In genomic region chr20:25076731-25077609, GRCh38 we compare ENCODE assay signal across 9 cellular contexts. TPM values are rescaled to one million over a fixed set of nuclear protein-coding genes. Genes with fewer than 3 reads are reported as not detected.
DNase-seq lines count a peak whose midpoint lies in the region; ATAC-seq, FAIRE-seq and TF ChIP-seq lines count a peak whose summit lies in the region.
"Had no signal": no experiment of that assay in that cellular context is flagged by ENCODE, and none has a peak within 500 bp of the region (broad histone marks: within the 10 kb centered on the region; RNA-seq: fewer than 3 reads in every experiment).

No MANE protein-coding gene starts in this region.

- no peak overlapping the region for H3K4me3 Mint-ChIP-seq in activated naive CD4-positive, alpha-beta T cell treated with anti-CD3 and anti-CD28 coated beads, Interleukin-2, amount 10 ng/mL, durations not matched to agents 7 days and 5 days

- H3K4me2 ChIP-seq in OCI-LY7 (ENCODE audit: low read length): no peak overlapping the region

- ATAC-seq in HG03457 (IDR thresholded peaks at IDR 0.05; ENCODE audit: unreplicated experiment): no peak

- peaks cover 77% of the 10 kb centered on the region for H3K27me3 ChIP-seq in HUES64 (ENCODE audit: insufficient read depth, low read length)
- H3K27me3 ChIP-seq in MG63: peaks cover 20% of the 10 kb centered on the region

- H3K79me2 ChIP-seq in OCI-LY7 (ENCODE audit: insufficient read depth, low read depth, low read length): no peaks in the 10 kb centered on the region

- no peaks in the 10 kb centered on the region for H3K9me2 ChIP-seq in OCI-LY7 (ENCODE audit: insufficient read depth, low read length)

- H3K27ac Mint-ChIP-seq in activated naive CD4-positive, alpha-beta T cell treated with anti-CD3 and anti-CD28 coated beads, Interleukin-2, amount 10 ng/mL, durations not matched to agents 7 days and 5 days: no peak overlapping the region
- H3K27ac Mint-ChIP-seq: IgD-negative memory B cell had no signal

- CTCF ChIA-PET in OCI-LY7 (lab: Charles Lee; ENCODE audit: unreplicated experiment): no interaction called here
- CTCF ChIA-PET in activated naive CD4-positive, alpha-beta T cell treated with anti-CD3 and anti-CD28 coated beads, Interleukin-2, amount 10 ng/mL, durations not matched to agents 7 days and 5 days (lab: Charles Lee): interaction anchor here (1.9 kb wide), 1 partner anchor 83 kb away, joined by 6 read pairs; no protein-coding TSS in a partner anchor

- H4K20me1 ChIP-seq in OCI-LY7 (ENCODE audit: insufficient read depth, low read length): no peaks in the 10 kb centered on the region

- no peaks in the 10 kb centered on the region for H3K4me1 ChIP-seq in HUES64 (ENCODE audit: insufficient read depth, low read length)
- no peaks in the 10 kb centered on the region for H3K4me1 ChIP-seq in OCI-LY7 (ENCODE audit: insufficient read depth, low read length, poor library complexity, severe bottlenecking)

- no TSS peak for BruUV-seq in OCI-LY7 (replicated peaks; lab: Mats Ljungman, UMichigan)

- no peaks in the 10 kb centered on the region for H3K36me3 Mint-ChIP-seq in activated naive CD4-positive, alpha-beta T cell treated with anti-CD3 and anti-CD28 coated beads, Interleukin-2, amount 10 ng/mL, durations not matched to agents 7 days and 5 days
- H3K36me3 Mint-ChIP-seq: IgD-negative memory B cell had no signal

- no peaks in the 10 kb centered on the region for H3K9me3 ChIP-seq in HUES64 (ENCODE audit: insufficient read depth, low read depth, low read length)
- H3K9me3 ChIP-seq in OCI-LY7 (ENCODE audit: low read length): no peaks in the 10 kb centered on the region
- no peaks in the 10 kb centered on the region for H3K9me3 ChIP-seq in MG63

- DNase-seq in D721Med (ENCODE audit: insufficient read length, low spot score): no peak
- DNase-seq in OCI-LY7 (ENCODE audit: low spot score): peak; percentile 21
- peak; percentile 14 for DNase-seq in epithelial cell of prostate (ENCODE audit: low read depth, low spot score)
- DNase-seq in posterior vena cava (ENCODE audit: low spot score): peak; percentile 56
- no peak for DNase-seq in activated naive CD4-positive, alpha-beta T cell treated with anti-CD3 and anti-CD28 coated beads, Interleukin-2, amount 10 ng/mL, durations not matched to agents 7 days and 5 days
- DNase-seq in MG63: no peak

- FAIRE-seq in D721Med (lab: Jason Lieb, UNC): no peak

- no peak overlapping the region for H2AFZ ChIP-seq in OCI-LY7 (ENCODE audit: low read length)

- intact Hi-C loops in OCI-LY7 (cut with micrococcal nuclease; ENCODE audit: unreplicated experiment) (no loop called here), posterior vena cava (cut with DNase I) (loop anchor here in 1 of 2 donors (5.0 kb wide), 1 partner anchor 100 kb away; no protein-coding TSS in a partner anchor)

- H3K27me3 Mint-ChIP-seq in activated naive CD4-positive, alpha-beta T cell treated with anti-CD3 and anti-CD28 coated beads, Interleukin-2, amount 10 ng/mL, durations not matched to agents 7 days and 5 days: peaks cover 91% of the 10 kb centered on the region

- H3K4me3 ChIP-seq in HUES64 (ENCODE audit: low read length) (peak overlapping the region; percentile 48), OCI-LY7 (ENCODE audit: low read depth, low read length, poor library complexity, severe bottlenecking) (no peak overlapping the region), MG63 (no peak overlapping the region)

- WGBS in HUES64: 38% methylated on average over 14 of the region's 14 CpGs

- H3K9ac ChIP-seq in HUES64 (ENCODE audit: low read depth, low read length): no peak overlapping the region

- TF ChIP-seq CTCF in D721Med (IDR thresholded peaks at IDR 0.05; ENCODE audit: insufficient read depth, missing control alignments): peak; percentile 35
- peak; percentile 50 for TF ChIP-seq CTCF in OCI-LY7 (conservative IDR thresholded peaks at IDR 0.05; ENCODE audit: low read length)

- peaks cover 5% of the 10 kb centered on the region for H3K4me1 Mint-ChIP-seq in activated naive CD4-positive, alpha-beta T cell treated with anti-CD3 and anti-CD28 coated beads, Interleukin-2, amount 10 ng/mL, durations not matched to agents 7 days and 5 days

- POLR2A ChIA-PET in OCI-LY7 (lab: Charles Lee): no interaction called here

- no peak overlapping the region for H3K27ac ChIP-seq in HUES64 (ENCODE audit: low read depth, low read length)
- H3K27ac ChIP-seq in OCI-LY7 (ENCODE audit: low read depth, low read length, poor library complexity, severe bottlenecking): no peak overlapping the region
- no peak overlapping the region for H3K27ac ChIP-seq in epithelial cell of prostate

- H3K9me3 Mint-ChIP-seq in activated naive CD4-positive, alpha-beta T cell treated with anti-CD3 and anti-CD28 coated beads, Interleukin-2, amount 10 ng/mL, durations not matched to agents 7 days and 5 days: no peaks in the 10 kb centered on the region

- H3K36me3 ChIP-seq in HUES64 (ENCODE audit: insufficient read depth, low read length) (no peaks in the 10 kb centered on the region), OCI-LY7 (ENCODE audit: insufficient read depth, low read length) (no peaks in the 10 kb centered on the region), MG63 (no peaks in the 10 kb centered on the region)

RNA-seq across cellular contexts. Expression of gene VSX1, which starts 5.0 kb away (rescaled TPM):
- polyA plus RNA-seq in HUES64 (2013, experiment 1 of 2): not detected
- polyA plus RNA-seq in HUES64 (2013, experiment 2 of 2): not detected
- total RNA-seq in OCI-LY7 (2014; rRNA removed; shearing (Covaris generic)): not detected in 2 replicates
- total RNA-seq in OCI-LY7 (2022) (not detected in 2 replicates), posterior vena cava (not detected)
- not detected in 2 replicates for total RNA-seq in MG63 (2014; rRNA removed; shearing (Covaris generic); ENCODE audit: low replicate concordance)
- polyA plus RNA-seq: IgD-negative memory B cell had no signal

RNA-seq across cellular contexts. Expression of gene ACSS1, which starts 19.0 kb away (rescaled TPM):
- polyA plus RNA-seq in HUES64 (2013, experiment 1 of 2): 0.35 TPM
- polyA plus RNA-seq in HUES64 (2013, experiment 2 of 2): 0.32 TPM
- 0.35 and 0.72 TPM in 2 replicates for total RNA-seq in OCI-LY7 (2014; rRNA removed; shearing (Covaris generic))
- total RNA-seq in OCI-LY7 (2022): 0.30 and 0.40 TPM in 2 replicates
- 10 to 100 TPM; 11.6 to 12.2 TPM for total RNA-seq in posterior vena cava
- 0.10 TPM in 1 of 2 replicates, not detected in the other for total RNA-seq in MG63 (2014; rRNA removed; shearing (Covaris generic); ENCODE audit: low replicate concordance)

Comparison
In these comparisons a context has a peak if more than half of its experiments do, and no peak if none do; other contexts are left out.
1. DNase-seq: peak in OCI-LY7 (single experiment), epithelial cell of prostate (single experiment) and posterior vena cava (single experiment); none in D721Med (single experiment), activated naive CD4-positive, alpha-beta T cell treated with anti-CD3 and anti-CD28 coated beads, Interleukin-2, amount 10 ng/mL, durations not matched to agents 7 days and 5 days (single experiment) and MG63 (single experiment).
2. RNA of gene ACSS1, which starts 19.0 kb away (total RNA-seq): 11.6 to 12.2 TPM in posterior vena cava; 0.30 to 0.72 TPM in OCI-LY7 and 0.10 TPM in MG63; every median in the first group is over 4 times any median in the second.